In the genomic region with DNA sequence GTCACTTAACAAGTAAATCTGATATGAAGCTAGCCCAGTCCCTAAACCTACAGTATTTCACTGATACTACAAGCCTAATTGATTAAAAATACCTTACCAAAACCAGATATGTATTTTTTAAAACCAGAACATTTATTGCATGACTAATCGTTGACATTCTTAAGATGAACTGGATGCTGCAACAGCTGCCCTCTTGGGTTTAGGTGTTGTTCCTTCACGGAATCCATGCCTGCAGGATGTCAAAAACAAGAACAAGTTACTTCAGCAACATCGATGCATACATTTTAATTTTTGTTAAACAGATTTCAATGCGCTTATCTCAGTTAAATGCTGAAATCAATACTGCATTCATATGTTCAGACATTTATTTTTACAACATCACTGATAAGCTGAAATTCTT, we compare ENCODE assay signal across 1 cellular context.
TF ChIP-seq lines count a peak whose summit lies in the region.

No MANE protein-coding gene starts in this region.

TF ChIP-seq in GM12878, 131 proteins besides CTCF, POLR2A, EP300 and RAD21:
- TF ChIP-seq DPF2 (IDR thresholded peaks at IDR 0.05) = no peak
TF ChIP-seq in GM12878: peak in this region for 0.
